Comparison of ENCODE assay signal across 17 cellular contexts in genomic region chr3:98532709-98533571, GRCh38. TPM values are rescaled to one million over a fixed set of nuclear protein-coding genes. Genes with fewer than 3 reads are reported as not detected.
A peak's percentile ranks its signal among the peaks of the same experiment; 100 is the strongest.
DNase-seq lines count a peak whose midpoint lies in the region; ATAC-seq lines count a peak whose summit lies in the region.
"Had no signal": no experiment of that assay in that cellular context is flagged by ENCODE, and none has a peak within 500 bp of the region (broad histone marks: within the 10 kb centered on the region; RNA-seq: fewer than 3 reads in every experiment).

No MANE protein-coding gene starts in this region.

- no peak for DNase-seq in activated CD8-positive, alpha-beta memory T cell treated with anti-CD3 and anti-CD28 coated beads, Interleukin-2, amount 10 ng/mL, durations not matched to agents 7 days and 5 days
- no peak for DNase-seq in activated CD8-positive, alpha-beta memory T cell treated with anti-CD3 and anti-CD28 coated beads, Interleukin-2, amount 50 U/mL, for 4 hours
- DNase-seq in KBM-7 (peak; percentile 60), kidney glomerular epithelial cell (lab: John Stamatoyannopoulos, UW) (no peak), NCI-H2227 treated with DMSO at 0.1 percent for 48 hours (lab: John Stamatoyannopoulos, UW) (no peak)
- DNase-seq in stimulated activated effector memory CD8-positive, alpha-beta T cell treated with anti-CD3 and anti-CD28 coated beads, Interleukin-12 subunit alpha, Interleukin-12 subunit beta, amount 100 ng/mL, for 72 hours (ENCODE audit: low spot score in 2 of 2): no peak
- DNase-seq: activated CD4-positive, alpha-beta T cell treated with anti-CD3 and anti-CD28 coated beads for 1 hour; Caco-2; effector CD8-positive, alpha-beta T cell; left ventricle myocardium superior; NCI-H1694; NCI-H510A treated with DMSO at 0.1 percent for 48 hours; right cardiac atrium had no signal

- H3K9me3 Mint-ChIP-seq in activated CD8-positive, alpha-beta memory T cell treated with anti-CD3 and anti-CD28 coated beads, Interleukin-2, amount 10 ng/mL, durations not matched to agents 7 days and 5 days (ENCODE audit: low read depth): no peaks in the 10 kb centered on the region
- no peaks in the 10 kb centered on the region for H3K9me3 Mint-ChIP-seq in activated T-helper 17 cell treated with anti-CD3 and anti-CD28 coated beads, Interleukin-2, amount 50 U/mL, for 72 hours
- no peaks in the 10 kb centered on the region for H3K9me3 Mint-ChIP-seq in stimulated activated effector memory CD8-positive, alpha-beta T cell treated with anti-CD3 and anti-CD28 coated beads, Interleukin-12 subunit alpha, Interleukin-12 subunit beta, amount 100 ng/mL, for 72 hours

- CTCF ChIA-PET in activated CD8-positive, alpha-beta memory T cell treated with anti-CD3 and anti-CD28 coated beads, Interleukin-2, amount 10 ng/mL, durations not matched to agents 7 days and 5 days (lab: Charles Lee): interaction anchor here (1.0 to 2.2 kb wide), 7 partner anchors 10 to 41 kb away, joined by 3 to 9 read pairs (median 5); partner anchors contain the start of gene CLDND1

- peaks cover 69% of the 10 kb centered on the region for H3K36me3 Mint-ChIP-seq in activated CD8-positive, alpha-beta memory T cell treated with anti-CD3 and anti-CD28 coated beads, Interleukin-2, amount 10 ng/mL, durations not matched to agents 7 days and 5 days
- peaks cover 70% of the 10 kb centered on the region for H3K36me3 Mint-ChIP-seq in activated T-helper 17 cell treated with anti-CD3 and anti-CD28 coated beads, Interleukin-2, amount 50 U/mL, for 72 hours (ENCODE audit: low read depth)
- peaks cover 65% of the 10 kb centered on the region for H3K36me3 Mint-ChIP-seq in stimulated activated effector memory CD8-positive, alpha-beta T cell treated with anti-CD3 and anti-CD28 coated beads, Interleukin-12 subunit alpha, Interleukin-12 subunit beta, amount 100 ng/mL, for 72 hours

- peak; percentile 11 for ATAC-seq in activated CD8-positive, alpha-beta memory T cell treated with anti-CD3 and anti-CD28 coated beads, Interleukin-2, amount 10 ng/mL, durations not matched to agents 7 days and 5 days
- ATAC-seq in activated T-helper 17 cell treated with anti-CD3 and anti-CD28 coated beads, Interleukin-2, amount 50 U/mL, for 72 hours (replicated peaks): no peak
- no peak for ATAC-seq in stimulated activated effector memory CD8-positive, alpha-beta T cell treated with anti-CD3 and anti-CD28 coated beads, Interleukin-12 subunit alpha, Interleukin-12 subunit beta, amount 100 ng/mL, for 72 hours
- no peak for ATAC-seq in GM18520 (IDR thresholded peaks at IDR 0.05; ENCODE audit: unreplicated experiment)
- ATAC-seq: left ventricle myocardium superior, right cardiac atrium had no signal

- peak overlapping the region; percentile 84 for H3K4me3 Mint-ChIP-seq in activated CD8-positive, alpha-beta memory T cell treated with anti-CD3 and anti-CD28 coated beads, Interleukin-2, amount 10 ng/mL, durations not matched to agents 7 days and 5 days
- peak overlapping the region; percentile 63 for H3K4me3 Mint-ChIP-seq in activated T-helper 17 cell treated with anti-CD3 and anti-CD28 coated beads, Interleukin-2, amount 50 U/mL, for 72 hours
- H3K4me3 Mint-ChIP-seq in stimulated activated effector memory CD8-positive, alpha-beta T cell treated with anti-CD3 and anti-CD28 coated beads, Interleukin-12 subunit alpha, Interleukin-12 subunit beta, amount 100 ng/mL, for 72 hours: peak overlapping the region; percentile 26

- H3K27me3 Mint-ChIP-seq in activated CD8-positive, alpha-beta memory T cell treated with anti-CD3 and anti-CD28 coated beads, Interleukin-2, amount 10 ng/mL, durations not matched to agents 7 days and 5 days: no peaks in the 10 kb centered on the region
- no peaks in the 10 kb centered on the region for H3K27me3 Mint-ChIP-seq in activated T-helper 17 cell treated with anti-CD3 and anti-CD28 coated beads, Interleukin-2, amount 50 U/mL, for 72 hours

- peak overlapping the region; percentile 88 for H3K27ac Mint-ChIP-seq in activated CD8-positive, alpha-beta memory T cell treated with anti-CD3 and anti-CD28 coated beads, Interleukin-2, amount 10 ng/mL, durations not matched to agents 7 days and 5 days
- H3K27ac Mint-ChIP-seq in activated T-helper 17 cell treated with anti-CD3 and anti-CD28 coated beads, Interleukin-2, amount 50 U/mL, for 72 hours: peak overlapping the region; percentile 19
- H3K27ac Mint-ChIP-seq in stimulated activated effector memory CD8-positive, alpha-beta T cell treated with anti-CD3 and anti-CD28 coated beads, Interleukin-12 subunit alpha, Interleukin-12 subunit beta, amount 100 ng/mL, for 72 hours: peak overlapping the region; percentile 43

- in situ Hi-C loops in KBM-7 (cut with MboI; ENCODE audit: low pct_unique_long_range_greater_than_20kb, low sequenced_read_pairs): no loop called here

- H3K4me1 Mint-ChIP-seq in activated CD8-positive, alpha-beta memory T cell treated with anti-CD3 and anti-CD28 coated beads, Interleukin-2, amount 10 ng/mL, durations not matched to agents 7 days and 5 days: peaks cover 63% of the 10 kb centered on the region
- peaks cover 23% of the 10 kb centered on the region for H3K4me1 Mint-ChIP-seq in activated T-helper 17 cell treated with anti-CD3 and anti-CD28 coated beads, Interleukin-2, amount 50 U/mL, for 72 hours
- peaks cover 23% of the 10 kb centered on the region for H3K4me1 Mint-ChIP-seq in stimulated activated effector memory CD8-positive, alpha-beta T cell treated with anti-CD3 and anti-CD28 coated beads, Interleukin-12 subunit alpha, Interleukin-12 subunit beta, amount 100 ng/mL, for 72 hours

RNA-seq across cellular contexts. Expression of gene GPR15, which starts 1.2 kb away (rescaled TPM):
- total RNA-seq in activated CD8-positive, alpha-beta memory T cell treated with anti-CD3 and anti-CD28 coated beads, Interleukin-2, amount 10 ng/mL, durations not matched to agents 7 days and 5 days: 100 to 1,000 TPM; 107 to 182 TPM
- 10 to 100 TPM; 24.0 to 52.1 TPM for total RNA-seq in activated T-helper 17 cell treated with anti-CD3 and anti-CD28 coated beads, Interleukin-2, amount 50 U/mL, for 72 hours
- total RNA-seq: A673, Caco-2, left ventricle myocardium superior, right cardiac atrium had no signal

RNA-seq across cellular contexts. Expression of gene CLDND1, which starts 10.2 kb away (rescaled TPM):
- total RNA-seq in activated CD8-positive, alpha-beta memory T cell treated with anti-CD3 and anti-CD28 coated beads, Interleukin-2, amount 10 ng/mL, durations not matched to agents 7 days and 5 days: 100 to 1,000 TPM; 514 to 528 TPM
- 100 to 1,000 TPM; 300 to 381 TPM for total RNA-seq in activated T-helper 17 cell treated with anti-CD3 and anti-CD28 coated beads, Interleukin-2, amount 50 U/mL, for 72 hours

RNA-seq across cellular contexts. Expression of gene OR5K2, which starts 35.5 kb away (rescaled TPM):
- not detected for total RNA-seq in activated CD8-positive, alpha-beta memory T cell treated with anti-CD3 and anti-CD28 coated beads, Interleukin-2, amount 10 ng/mL, durations not matched to agents 7 days and 5 days
- total RNA-seq in activated T-helper 17 cell treated with anti-CD3 and anti-CD28 coated beads, Interleukin-2, amount 50 U/mL, for 72 hours: not detected
- total RNA-seq: A673, Caco-2, left ventricle myocardium superior, right cardiac atrium, RPMI7951 had no signal

Comparison
In these comparisons a context has a peak if more than half of its experiments do, and no peak if none do; other contexts are left out.
1. H3K27ac Mint-ChIP-seq: peak in every context shown above with its lines; median percentile 88 in activated CD8-positive, alpha-beta memory T cell treated with anti-CD3 and anti-CD28 coated beads, Interleukin-2, amount 10 ng/mL, durations not matched to agents 7 days and 5 days; 43 in stimulated activated effector memory CD8-positive, alpha-beta T cell treated with anti-CD3 and anti-CD28 coated beads, Interleukin-12 subunit alpha, Interleukin-12 subunit beta, amount 100 ng/mL, for 72 hours; 19 in activated T-helper 17 cell treated with anti-CD3 and anti-CD28 coated beads, Interleukin-2, amount 50 U/mL, for 72 hours.
2. H3K4me3 Mint-ChIP-seq: peak in every context shown above with its lines; median percentile 84 in activated CD8-positive, alpha-beta memory T cell treated with anti-CD3 and anti-CD28 coated beads, Interleukin-2, amount 10 ng/mL, durations not matched to agents 7 days and 5 days; 63 in activated T-helper 17 cell treated with anti-CD3 and anti-CD28 coated beads, Interleukin-2, amount 50 U/mL, for 72 hours; 26 in stimulated activated effector memory CD8-positive, alpha-beta T cell treated with anti-CD3 and anti-CD28 coated beads, Interleukin-12 subunit alpha, Interleukin-12 subunit beta, amount 100 ng/mL, for 72 hours.